ENCODE assay signal across 23 cellular contexts in genomic region chr15:97036301-97036700, GRCh38.
A peak's percentile ranks its signal among the peaks of the same experiment; 100 is the strongest.
DNase-seq lines count a peak whose midpoint lies in the region; ATAC-seq, FAIRE-seq and TF ChIP-seq lines count a peak whose summit lies in the region.
"Had no signal": no experiment of that assay in that cellular context is flagged by ENCODE, and none has a peak within 500 bp of the region (broad histone marks: within the 10 kb centered on the region; RNA-seq: fewer than 3 reads in every experiment).

No MANE protein-coding gene starts in this region.

- BruUV-seq in GM12878 (replicated peaks; lab: Mats Ljungman, UMichigan), result no TSS peak

- no peak overlapping the region for H3K4me2 ChIP-seq in GM12878 (ENCODE audit: control insufficient read depth, insufficient read depth)
- H3K4me2 ChIP-seq: BLaER1 had no signal

- H3K9me3 ChIP-seq in GM12878 (replicated peaks; ENCODE audit: control insufficient read depth, insufficient read depth, low read length), result no peaks in the 10 kb centered on the region
- H3K9me3 ChIP-seq: BLaER1 had no signal

- POLR2A ChIA-PET in GM12878 (lab: Charles Lee), result no interaction called here

- H4K20me1 ChIP-seq in GM12878 (ENCODE audit: control insufficient read depth, insufficient read depth), result no peaks in the 10 kb centered on the region
- H4K20me1 ChIP-seq: BLaER1 had no signal

- H3K36me3 Mint-ChIP-seq in activated naive CD4-positive, alpha-beta T cell treated with anti-CD3 and anti-CD28 coated beads, Interleukin-2, amount 10 ng/mL, durations not matched to agents 7 days and 5 days, result no peaks in the 10 kb centered on the region
- H3K36me3 Mint-ChIP-seq in activated T-helper 2 cell treated with anti-CD3 and anti-CD28 coated beads, Interferon-gamma antibody, Interleukin-2, Interleukin-4, amounts not matched to agents 10 μg/mL and 5 μg/mL and 100 μg/mL, durations not matched to agents 14 hours and 24 hours and 36 hours (ENCODE audit: low read depth), result no peaks in the 10 kb centered on the region
- H3K36me3 Mint-ChIP-seq: CD8-positive, alpha-beta T cell had no signal

- H3K27me3 ChIP-seq in GM12878 (replicated peaks in 1 of 2; ENCODE audit: control insufficient read depth in 2 of 2, insufficient read depth in 2 of 2, low read length in 1 of 2) (no peaks in the 10 kb centered on the region), kidney epithelial cell (ENCODE audit: control insufficient read depth, insufficient read depth, low read length) (no peaks in the 10 kb centered on the region)
- H3K27me3 ChIP-seq: BLaER1 had no signal

- TF ChIP-seq EP300 in GM12878 (IDR thresholded peaks at IDR 0.05; ENCODE audit: borderline replicate concordance in 1 of 2, control insufficient read depth in 1 of 2, low read depth in 2 of 2, low read length in 2 of 2), result no peak

- DNase-seq in activated naive CD4-positive, alpha-beta T cell treated with anti-CD3 and anti-CD28 coated beads, Interleukin-2, amount 10 ng/mL, durations not matched to agents 7 days and 5 days, result no peak
- no peak for DNase-seq in activated naive CD4-positive, alpha-beta T cell (lab: John Stamatoyannopoulos, UW)
- DNase-seq in GM12878 (ENCODE audit: low read depth, low spot score), result no peak
- DNase-seq in kidney epithelial cell (ENCODE audit: low read depth), result peak; percentile 2
- no peak for DNase-seq in activated T-helper 2 cell treated with anti-CD3 and anti-CD28 coated beads, Interferon-gamma antibody, Interleukin-2, Interleukin-4, amounts not matched to agents 10 μg/mL and 5 μg/mL and 100 μg/mL, durations not matched to agents 14 hours and 24 hours and 36 hours (ENCODE audit: low spot score)
- DNase-seq in SKM-1 (lab: John Stamatoyannopoulos, UW; ENCODE audit: unreplicated experiment), result no peak
- DNase-seq: CD8-positive, alpha-beta T cell; DMS79 treated with DMSO at 0.1 percent for 48 hours; GOT3; IMR-90; Karpas-422; MM.1S; NCI-H1105 treated with DMSO at 0.1 percent for 48 hours; NCI-H1694 treated with DMSO at 0.1 percent for 48 hours; NCI-H446 treated with DMSO at 0.1 percent for 48 hours; PC-3 had no signal

- no peak for FAIRE-seq in GM12878 (lab: Jason Lieb, UNC)
- FAIRE-seq: D721Med, G401.6 had no signal

- H3K27ac ChIP-seq in GM12878 (ENCODE audit: control insufficient read depth, insufficient read depth), result no peak overlapping the region
- H3K27ac ChIP-seq: 22Rv1, BLaER1, SK-N-MC had no signal

- no peaks in the 10 kb centered on the region for H3K36me3 ChIP-seq in GM12878 (ENCODE audit: control insufficient read depth in 2 of 2, insufficient read depth in 2 of 2, low read length in 1 of 2)
- H3K36me3 ChIP-seq in kidney epithelial cell (ENCODE audit: control insufficient read depth, insufficient read depth, low read length), result no peaks in the 10 kb centered on the region
- H3K36me3 ChIP-seq: BLaER1 had no signal

- TF ChIP-seq POLR2A in GM12878 (IDR thresholded peaks at IDR 0.05; ENCODE audit: low read depth, low read length), result no peak

- no peaks in the 10 kb centered on the region for H3K79me2 ChIP-seq in GM12878 (ENCODE audit: control insufficient read depth, insufficient read depth, low read length)

- RAD21 ChIA-PET in GM12878 (lab: Charles Lee; ENCODE audit: unreplicated experiment), result interaction anchor here (1.0 to 1.4 kb wide), 2 partner anchors 143 to 208 kb away, joined by 3 to 4 read pairs; no protein-coding TSS in a partner anchor

- no peaks in the 10 kb centered on the region for H3K4me1 Mint-ChIP-seq in activated naive CD4-positive, alpha-beta T cell treated with anti-CD3 and anti-CD28 coated beads, Interleukin-2, amount 10 ng/mL, durations not matched to agents 7 days and 5 days
- H3K4me1 Mint-ChIP-seq in activated T-helper 2 cell treated with anti-CD3 and anti-CD28 coated beads, Interferon-gamma antibody, Interleukin-2, Interleukin-4, amounts not matched to agents 10 μg/mL and 5 μg/mL and 100 μg/mL, durations not matched to agents 14 hours and 24 hours and 36 hours (ENCODE audit: low read depth), result no peaks in the 10 kb centered on the region

- peaks cover 2% of the 10 kb centered on the region for H3K9me3 Mint-ChIP-seq in activated naive CD4-positive, alpha-beta T cell treated with anti-CD3 and anti-CD28 coated beads, Interleukin-2, amount 10 ng/mL, durations not matched to agents 7 days and 5 days
- peaks cover 21% of the 10 kb centered on the region for H3K9me3 Mint-ChIP-seq in activated T-helper 2 cell treated with anti-CD3 and anti-CD28 coated beads, Interferon-gamma antibody, Interleukin-2, Interleukin-4, amounts not matched to agents 10 μg/mL and 5 μg/mL and 100 μg/mL, durations not matched to agents 14 hours and 24 hours and 36 hours

- TF ChIP-seq RAD21 in GM12878 (IDR thresholded peaks at IDR 0.05; ENCODE audit: insufficient read depth, low read depth, low read length), result no peak

- in situ Hi-C loops in GM12878 (cut with MboI), result no loop called here

- intact Hi-C loops in GM12878 (cut with micrococcal nuclease; ENCODE audit: unreplicated experiment), result no loop called here
- intact Hi-C loops in activated T-helper 2 cell treated with anti-CD3 and anti-CD28 coated beads, Interferon-gamma antibody, Interleukin-2, Interleukin-4, amounts not matched to agents 10 μg/mL and 5 μg/mL and 100 μg/mL, durations not matched to agents 14 hours and 24 hours and 36 hours (cut with micrococcal nuclease), result no loop called here

- H3K4me1 ChIP-seq in GM12878 (ENCODE audit: control insufficient read depth, insufficient read depth, low read length), result no peaks in the 10 kb centered on the region
- H3K4me1 ChIP-seq: BLaER1 had no signal

- SMC1A ChIA-PET in GM12878 (lab: Charles Lee; ENCODE audit: uncharacterized antibody, unreplicated experiment), result interaction anchor here (0.9 to 1.8 kb wide), 10 partner anchors 9 to 198 kb away, joined by 3 to 7 read pairs (median 4); no protein-coding TSS in a partner anchor

- CTCF ChIA-PET in activated naive CD4-positive, alpha-beta T cell treated with anti-CD3 and anti-CD28 coated beads, Interleukin-2, amount 10 ng/mL, durations not matched to agents 7 days and 5 days (lab: Charles Lee), result no interaction called here
- CTCF ChIA-PET in GM12878 (lab: Yijun Ruan, JAX), result interaction anchor here (1.2 kb wide), 1 partner anchor 17 kb away, joined by 4 read pairs; no protein-coding TSS in a partner anchor

- no peak overlapping the region for H3K4me3 Mint-ChIP-seq in activated naive CD4-positive, alpha-beta T cell treated with anti-CD3 and anti-CD28 coated beads, Interleukin-2, amount 10 ng/mL, durations not matched to agents 7 days and 5 days
- no peak overlapping the region for H3K4me3 Mint-ChIP-seq in activated T-helper 2 cell treated with anti-CD3 and anti-CD28 coated beads, Interferon-gamma antibody, Interleukin-2, Interleukin-4, amounts not matched to agents 10 μg/mL and 5 μg/mL and 100 μg/mL, durations not matched to agents 14 hours and 24 hours and 36 hours (ENCODE audit: low read depth)
- H3K4me3 Mint-ChIP-seq: CD8-positive, alpha-beta T cell had no signal

- H3K27me3 Mint-ChIP-seq in activated naive CD4-positive, alpha-beta T cell treated with anti-CD3 and anti-CD28 coated beads, Interleukin-2, amount 10 ng/mL, durations not matched to agents 7 days and 5 days, result no peaks in the 10 kb centered on the region
- no peaks in the 10 kb centered on the region for H3K27me3 Mint-ChIP-seq in activated T-helper 2 cell treated with anti-CD3 and anti-CD28 coated beads, Interferon-gamma antibody, Interleukin-2, Interleukin-4, amounts not matched to agents 10 μg/mL and 5 μg/mL and 100 μg/mL, durations not matched to agents 14 hours and 24 hours and 36 hours (ENCODE audit: low read depth)

- H3K4me3 ChIP-seq in GM12878, result no peak overlapping the region
- no peak overlapping the region for H3K4me3 ChIP-seq in kidney epithelial cell (ENCODE audit: low read depth, low read length)
- H3K4me3 ChIP-seq: BLaER1, SK-N-MC had no signal

- no peak overlapping the region for H3K9ac ChIP-seq in GM12878 (ENCODE audit: control insufficient read depth, insufficient read depth, low read length)
- H3K9ac ChIP-seq: BLaER1 had no signal

- no peak overlapping the region for H2AFZ ChIP-seq in GM12878 (ENCODE audit: control insufficient read depth, low read depth, low read length)

- peak overlapping the region; percentile 21 for H3K27ac Mint-ChIP-seq in activated naive CD4-positive, alpha-beta T cell treated with anti-CD3 and anti-CD28 coated beads, Interleukin-2, amount 10 ng/mL, durations not matched to agents 7 days and 5 days
- no peak overlapping the region for H3K27ac Mint-ChIP-seq in activated T-helper 2 cell treated with anti-CD3 and anti-CD28 coated beads, Interferon-gamma antibody, Interleukin-2, Interleukin-4, amounts not matched to agents 10 μg/mL and 5 μg/mL and 100 μg/mL, durations not matched to agents 14 hours and 24 hours and 36 hours
- H3K27ac Mint-ChIP-seq: CD8-positive, alpha-beta T cell had no signal

- peak; percentile 23; the same call in 1 of the 3 replicates for ATAC-seq in GM12878
- ATAC-seq in HG03039 (IDR thresholded peaks at IDR 0.05; ENCODE audit: unreplicated experiment), result no peak
- no peak for ATAC-seq in GM21423 (IDR thresholded peaks at IDR 0.05; ENCODE audit: unreplicated experiment)
- ATAC-seq: CD8-positive, alpha-beta T cell; PC-3 had no signal

- WGBS in GM12878 (ENCODE audit: insufficient coverage, insufficient replicate concordance, low lambda C conversion rate, missing lambda C conversion rate), result 20% methylated on average over 3 of the region's 3 CpGs

- TF ChIP-seq CTCF in GM12878 (IDR thresholded peaks at IDR 0.05 in 2 of 3, conservative IDR thresholded peaks at IDR 0.05 in 1 of 3; ENCODE audit: control insufficient read depth in 2 of 3, extremely low read depth in 1 of 3, insufficient read depth in 1 of 3, low read depth in 3 of 3, low read length in 3 of 3), result no peak
- no peak for TF ChIP-seq CTCF in kidney epithelial cell (IDR thresholded peaks at IDR 0.05; ENCODE audit: insufficient read depth, low read length, poor library complexity, severe bottlenecking)

TF ChIP-seq in GM12878, 131 proteins besides CTCF, POLR2A, EP300 and RAD21:
- TF ChIP-seq NR2C1 (IDR thresholded peaks at IDR 0.05), result peak; percentile 32; the same call in 1 of the 2 replicates
- TF ChIP-seq, protein P1, sequence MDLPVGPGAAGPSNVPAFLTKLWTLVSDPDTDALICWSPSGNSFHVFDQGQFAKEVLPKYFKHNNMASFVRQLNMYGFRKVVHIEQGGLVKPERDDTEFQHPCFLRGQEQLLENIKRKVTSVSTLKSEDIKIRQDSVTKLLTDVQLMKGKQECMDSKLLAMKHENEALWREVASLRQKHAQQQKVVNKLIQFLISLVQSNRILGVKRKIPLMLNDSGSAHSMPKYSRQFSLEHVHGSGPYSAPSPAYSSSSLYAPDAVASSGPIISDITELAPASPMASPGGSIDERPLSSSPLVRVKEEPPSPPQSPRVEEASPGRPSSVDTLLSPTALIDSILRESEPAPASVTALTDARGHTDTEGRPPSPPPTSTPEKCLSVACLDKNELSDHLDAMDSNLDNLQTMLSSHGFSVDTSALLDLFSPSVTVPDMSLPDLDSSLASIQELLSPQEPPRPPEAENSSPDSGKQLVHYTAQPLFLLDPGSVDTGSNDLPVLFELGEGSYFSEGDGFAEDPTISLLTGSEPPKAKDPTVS (IDR thresholded peaks at IDR 0.05; ENCODE audit: low read depth, low read length), result no peak
- TF ChIP-seq ZNF207 (IDR thresholded peaks at IDR 0.05; ENCODE audit: borderline replicate concordance), result no peak
- TF ChIP-seq CEBPB (IDR thresholded peaks at IDR 0.05; ENCODE audit: borderline replicate concordance in 1 of 2, low read depth in 2 of 2, low read length in 2 of 2), result no peak
